Comparison of ENCODE assay signal across 34 cellular contexts in the genomic region with DNA sequence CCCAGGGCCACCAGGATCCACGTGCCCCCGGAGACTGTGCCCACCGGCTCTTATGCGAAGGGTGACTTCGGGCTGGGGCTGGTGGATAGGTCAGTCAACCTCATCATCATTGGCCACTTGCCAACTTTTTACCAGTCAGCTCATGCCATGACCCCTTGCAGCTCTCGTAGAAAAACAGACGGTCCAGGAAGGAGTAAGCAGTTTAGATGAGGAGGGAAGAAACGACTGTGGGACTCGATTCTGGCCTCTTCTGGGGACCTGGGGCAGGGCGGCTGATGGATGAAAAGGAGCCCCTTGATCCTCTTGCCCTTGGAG. TPM values are rescaled to one million over a fixed set of nuclear protein-coding genes. Genes with fewer than 3 reads are reported as not detected.
"Had no signal": no experiment of that assay in that cellular context is flagged by ENCODE, and none has a peak within 500 bp of the region (broad histone marks: within the 10 kb centered on the region; RNA-seq: fewer than 3 reads in every experiment).

No MANE protein-coding gene starts in this region.

- H3K9me3 Mint-ChIP-seq: activated CD4-positive, alpha-beta memory T cell treated with anti-CD3 and anti-CD28 coated beads for 36 hours; activated naive CD4-positive, alpha-beta T cell treated with anti-CD3 and anti-CD28 coated beads for 36 hours; activated T-cell treated with anti-CD3 and anti-CD28 coated beads, Interleukin-2, amount 50 U/mL, for 24 hours; central memory CD8-positive, alpha-beta T cell; dendritic cell treated with granulocyte-macrophage colony-stimulating factor and Interleukin-4, amounts not matched to agents 40 ng/mL and 50 ng/mL, for 4 days; endodermal cell had no signal

- H3K4me1 ChIP-seq: esophagus muscularis mucosa, foreskin keratinocyte, gastrocnemius medialis had no signal

- H3K9me3 ChIP-seq: esophagus muscularis mucosa, gastrocnemius medialis, heart left ventricle had no signal

- H3K4me3 ChIP-seq: coronary artery, dorsolateral prefrontal cortex, esophagus muscularis mucosa, gastrocnemius medialis, heart left ventricle had no signal

- H3K27me3 ChIP-seq: brain microvascular endothelial cell, heart left ventricle had no signal

- H3K27ac ChIP-seq: brain microvascular endothelial cell, coronary artery, dorsolateral prefrontal cortex, esophagus muscularis mucosa, foreskin keratinocyte, gastrocnemius medialis, heart left ventricle had no signal

- H3K27ac Mint-ChIP-seq: activated CD4-positive, alpha-beta memory T cell treated with anti-CD3 and anti-CD28 coated beads for 36 hours; activated CD8-positive, alpha-beta memory T cell treated with anti-CD3 and anti-CD28 coated beads, Interleukin-2, amount 10 ng/mL, durations not matched to agents 7 days and 5 days; activated CD8-positive, alpha-beta T cell treated with anti-CD3 and anti-CD28 coated beads, Interleukin-2, amount 10 ng/mL, durations not matched to agents 7 days and 5 days; activated naive CD4-positive, alpha-beta T cell treated with anti-CD3 and anti-CD28 coated beads for 36 hours; activated naive CD8-positive, alpha-beta T cell; activated T-cell treated with anti-CD3 and anti-CD28 coated beads, Interleukin-2, amount 50 U/mL, for 24 hours; activated T-helper 17 cell treated with anti-CD3 and anti-CD28 coated beads, Interleukin-2, amount 50 U/mL, for 72 hours; dendritic cell treated with granulocyte-macrophage colony-stimulating factor and Interleukin-4, amounts not matched to agents 40 ng/mL and 50 ng/mL, for 4 days; endodermal cell had no signal

- DNase-seq: activated CD4-positive, alpha-beta memory T cell treated with anti-CD3 and anti-CD28 coated beads for 36 hours; activated CD4-positive, alpha-beta T cell treated with anti-CD3 and anti-CD28 coated beads for 1 hour; activated CD4-positive, alpha-beta T cell treated with anti-CD3 and anti-CD28 coated beads for 48 hours; activated CD8-positive, alpha-beta memory T cell treated with anti-CD3 and anti-CD28 coated beads, Interleukin-2, amount 10 ng/mL, durations not matched to agents 7 days and 5 days; activated CD8-positive, alpha-beta memory T cell treated with anti-CD3 and anti-CD28 coated beads, Interleukin-2, amount 50 U/mL, for 4 hours; activated CD8-positive, alpha-beta T cell treated with anti-CD3 and anti-CD28 coated beads, Interleukin-2, amount 10 ng/mL, durations not matched to agents 7 days and 5 days; activated effector memory CD4-positive, alpha-beta T cell treated with Interleukin-2 at 50 U/mL for 16 hours; activated naive CD4-positive, alpha-beta T cell treated with anti-CD3 and anti-CD28 coated beads for 36 hours; amniotic stem cell; anterior cingulate cortex; brain microvascular endothelial cell; dorsolateral prefrontal cortex; effector memory CD4-positive, alpha-beta T cell; endodermal cell; foreskin keratinocyte; gastrocnemius medialis; glutamatergic neuron; heart left ventricle; hypothalamus; T-helper 1 cell; T-helper 2 cell had no signal

- H3K4me3 Mint-ChIP-seq: activated CD4-positive, alpha-beta memory T cell treated with anti-CD3 and anti-CD28 coated beads for 36 hours; activated CD8-positive, alpha-beta memory T cell treated with anti-CD3 and anti-CD28 coated beads, Interleukin-2, amount 10 ng/mL, durations not matched to agents 7 days and 5 days; activated CD8-positive, alpha-beta T cell treated with anti-CD3 and anti-CD28 coated beads, Interleukin-2, amount 10 ng/mL, durations not matched to agents 7 days and 5 days; activated naive CD4-positive, alpha-beta T cell treated with anti-CD3 and anti-CD28 coated beads for 36 hours; activated naive CD8-positive, alpha-beta T cell; activated T-cell treated with anti-CD3 and anti-CD28 coated beads, Interleukin-2, amount 50 U/mL, for 24 hours; activated T-helper 17 cell treated with anti-CD3 and anti-CD28 coated beads, Interleukin-2, amount 50 U/mL, for 72 hours; central memory CD8-positive, alpha-beta T cell; dendritic cell treated with granulocyte-macrophage colony-stimulating factor and Interleukin-4, amounts not matched to agents 40 ng/mL and 50 ng/mL, for 4 days; endodermal cell had no signal

- H3K27me3 Mint-ChIP-seq: activated CD4-positive, alpha-beta memory T cell treated with anti-CD3 and anti-CD28 coated beads for 36 hours; activated CD8-positive, alpha-beta memory T cell treated with anti-CD3 and anti-CD28 coated beads, Interleukin-2, amount 10 ng/mL, durations not matched to agents 7 days and 5 days; activated naive CD8-positive, alpha-beta T cell; activated T-cell treated with anti-CD3 and anti-CD28 coated beads, Interleukin-2, amount 50 U/mL, for 24 hours; activated T-helper 17 cell treated with anti-CD3 and anti-CD28 coated beads, Interleukin-2, amount 50 U/mL, for 72 hours; central memory CD8-positive, alpha-beta T cell had no signal

- ATAC-seq: activated CD8-positive, alpha-beta memory T cell treated with anti-CD3 and anti-CD28 coated beads, Interleukin-2, amount 10 ng/mL, durations not matched to agents 7 days and 5 days; activated CD8-positive, alpha-beta T cell treated with anti-CD3 and anti-CD28 coated beads, Interleukin-2, amount 10 ng/mL, durations not matched to agents 7 days and 5 days; activated T-helper 17 cell treated with anti-CD3 and anti-CD28 coated beads, Interleukin-2, amount 50 U/mL, for 72 hours; foreskin keratinocyte; gastrocnemius medialis; heart left ventricle had no signal

- H3K36me3 ChIP-seq: brain microvascular endothelial cell, esophagus muscularis mucosa, gastrocnemius medialis, heart left ventricle had no signal

RNA-seq across cellular contexts. Expression of a gene that starts 41.0 kb away (rescaled TPM):
- total RNA-seq: astrocyte, bronchial epithelial cell, cardiac septum, cerebellum, endodermal cell, epithelial cell of proximal tubule, foreskin keratinocyte had no signal
- polyA plus RNA-seq: foreskin keratinocyte had no signal

RNA-seq across cellular contexts. Expression of a gene that starts 48.9 kb away (rescaled TPM):
- total RNA-seq: astrocyte, cardiac septum, endodermal cell, esophagus muscularis mucosa, foreskin keratinocyte, gastrocnemius medialis had no signal
- polyA plus RNA-seq: foreskin keratinocyte, heart left ventricle had no signal

RNA-seq across cellular contexts. Expression of a gene that starts 51.3 kb away (rescaled TPM):
- total RNA-seq: activated CD8-positive, alpha-beta memory T cell treated with anti-CD3 and anti-CD28 coated beads for 36 hours; activated CD8-positive, alpha-beta memory T cell treated with anti-CD3 and anti-CD28 coated beads, Interleukin-2, amount 10 ng/mL, durations not matched to agents 7 days and 5 days; activated CD8-positive, alpha-beta T cell treated with anti-CD3 and anti-CD28 coated beads, Interleukin-2, amount 10 ng/mL, durations not matched to agents 7 days and 5 days; cardiac septum had no signal
